In genomic region chr16:23556881-23557778, GRCh38 we compare ENCODE assay signal across 8 cellular contexts. TPM values are rescaled to one million over a fixed set of nuclear protein-coding genes. Genes with fewer than 3 reads are reported as not detected.
DNase-seq lines count a peak whose midpoint lies in the region; ATAC-seq and TF ChIP-seq lines count a peak whose summit lies in the region.

Gene EARS2 (minus strand): TSS chr16:23557350. CDS start chr16:23557343, 7 bp downstream.
Gene UBFD1 (plus strand): TSS chr16:23557727. CDS start chr16:23557743, 16 bp downstream.

- TF ChIP-seq POLR2A in tibial nerve (IDR thresholded peaks at IDR 0.05): peak in 1 of 2 donors; percentile 37

- peaks cover 13% of the 10 kb centered on the region for H3F3A ChIP-seq in SU-DHL-6 (ENCODE audit: insufficient read depth)

- H3K36me3 ChIP-seq in SU-DHL-6 (ENCODE audit: low read length) (no peaks in the 10 kb centered on the region; the same call in 1 of the 2 replicates), parathyroid adenoma (ENCODE audit: control insufficient read depth, insufficient read depth, low read length) (no peaks in the 10 kb centered on the region), tibial nerve (peaks cover 0 to 40% (median 10%) of the 10 kb centered on the region in 3 donors)

- H3K9me3 ChIP-seq in SU-DHL-6 (ENCODE audit: insufficient read depth, low read length) (no peaks in the 10 kb centered on the region), parathyroid adenoma (ENCODE audit: control insufficient read depth, low read length) (no peaks in the 10 kb centered on the region), tibial nerve (no peaks in the 10 kb centered on the region)

- H3K27ac Mint-ChIP-seq in activated naive CD8-positive, alpha-beta T cell treated with anti-CD3 and anti-CD28 coated beads, Interleukin-2, amount 10 ng/mL, durations not matched to agents 7 days and 5 days: peak within 1 kb of the TSS; percentile 87

- peak; percentile 79 to 86 for TF ChIP-seq EP300 in tibial nerve (IDR thresholded peaks at IDR 0.05)

- WGBS in tibial nerve, 2 donors: 3% methylated on average over 37 to 62 of the region's 65 CpGs

- peaks cover 2% of the 10 kb centered on the region for H3K36me3 Mint-ChIP-seq in activated naive CD8-positive, alpha-beta T cell treated with anti-CD3 and anti-CD28 coated beads, Interleukin-2, amount 10 ng/mL, durations not matched to agents 7 days and 5 days

- ATAC-seq in HG02759 (IDR thresholded peaks at IDR 0.05; ENCODE audit: unreplicated experiment) (peak; percentile 91), Right ventricle myocardium superior (ENCODE audit: poor library complexity) (peak; percentile 98)
- peak; percentile 92 for ATAC-seq in activated naive CD8-positive, alpha-beta T cell treated with anti-CD3 and anti-CD28 coated beads, Interleukin-2, amount 10 ng/mL, durations not matched to agents 7 days and 5 days (ENCODE audit: low read depth)

- peak within 1 kb of the TSS; percentile 71 for H3K4me2 ChIP-seq in SU-DHL-6 (ENCODE audit: low read depth, low read length, poor library complexity, severe bottlenecking)
- peak within 1 kb of the TSS; percentile 74 for H3K4me2 ChIP-seq in parathyroid adenoma (ENCODE audit: low read length)

- H3K4me1 ChIP-seq in parathyroid adenoma (peaks cover 5% of the 10 kb centered on the region), tibial nerve (peaks cover 0 to 46% (median 22%) of the 10 kb centered on the region in 4 donors)

- H4K20me1 ChIP-seq in SU-DHL-6 (ENCODE audit: low read depth, low read length): no peaks in the 10 kb centered on the region

- H3K4me1 Mint-ChIP-seq in activated naive CD8-positive, alpha-beta T cell treated with anti-CD3 and anti-CD28 coated beads, Interleukin-2, amount 10 ng/mL, durations not matched to agents 7 days and 5 days: peaks cover 24% of the 10 kb centered on the region

- peak within 1 kb of the TSS; percentile 93 for H3K4me3 Mint-ChIP-seq in activated naive CD8-positive, alpha-beta T cell treated with anti-CD3 and anti-CD28 coated beads, Interleukin-2, amount 10 ng/mL, durations not matched to agents 7 days and 5 days

- peak; percentile 80 for TF ChIP-seq CTCF in GM12873 (IDR thresholded peaks at IDR 0.05; ENCODE audit: insufficient read depth, low read depth, low read length, missing control alignments)
- peak; percentile 88 for TF ChIP-seq CTCF in SU-DHL-6 (IDR thresholded peaks at IDR 0.05; ENCODE audit: insufficient read depth, low read length, poor library complexity, severe bottlenecking)
- TF ChIP-seq CTCF in parathyroid adenoma (IDR thresholded peaks at IDR 0.05): peak; percentile 97
- peak; percentile 89 to 98 (median 95) for TF ChIP-seq CTCF in tibial nerve (IDR thresholded peaks at IDR 0.05)

- H3K27ac ChIP-seq in SU-DHL-6 (ENCODE audit: low read depth, low read length) (peak within 1 kb of the TSS; percentile 69), parathyroid adenoma (peak within 1 kb of the TSS; percentile 77), tibial nerve (peak within 1 kb of the TSS; percentile 83 to 92 (median 92))

- peak within 1 kb of the TSS; percentile 82 for H3K4me3 ChIP-seq in SU-DHL-6 (ENCODE audit: insufficient read depth, low read length, poor library complexity, severe bottlenecking)
- H3K4me3 ChIP-seq in parathyroid adenoma (ENCODE audit: low read depth, low read length): peak within 1 kb of the TSS; percentile 85
- peak within 1 kb of the TSS; percentile 73 to 97 (median 86) for H3K4me3 ChIP-seq in tibial nerve

- no peaks in the 10 kb centered on the region for H3K9me2 ChIP-seq in SU-DHL-6 (replicated peaks; ENCODE audit: insufficient read depth, low read length)

- peaks cover 39% of the 10 kb centered on the region for H3K79me2 ChIP-seq in SU-DHL-6 (ENCODE audit: insufficient read depth, low read length)
- peaks cover 24% of the 10 kb centered on the region for H3K79me2 ChIP-seq in parathyroid adenoma

- no peaks in the 10 kb centered on the region for H3K9me3 Mint-ChIP-seq in activated naive CD8-positive, alpha-beta T cell treated with anti-CD3 and anti-CD28 coated beads, Interleukin-2, amount 10 ng/mL, durations not matched to agents 7 days and 5 days

- H2AFZ ChIP-seq in SU-DHL-6 (ENCODE audit: low read depth, low read length, severe bottlenecking) (peak within 1 kb of the TSS; percentile 85), parathyroid adenoma (peak within 1 kb of the TSS; percentile 96)

- intact Hi-C loops in Right ventricle myocardium superior (cut with DNase I): loop anchor here (5.0 kb wide), 1 partner anchor 40 kb away; the partner anchor contains the start of gene NDUFAB1

- POLR2A ChIA-PET in activated naive CD8-positive, alpha-beta T cell treated with anti-CD3 and anti-CD28 coated beads, Interleukin-2, amount 10 ng/mL, durations not matched to agents 7 days and 5 days (lab: Charles Lee): interaction anchor here (0.6 to 2.3 kb wide), 10 partner anchors 12 to 1359 kb away, joined by 3 to 30 read pairs (median 4); partner anchors contain the start of genes COG7, GGA2 and NDUFAB1

- H3K9ac ChIP-seq in SU-DHL-6 (ENCODE audit: low read length) (peak within 1 kb of the TSS; percentile 86), parathyroid adenoma (peak within 1 kb of the TSS; percentile 42)

- H3K27me3 Mint-ChIP-seq in activated naive CD8-positive, alpha-beta T cell treated with anti-CD3 and anti-CD28 coated beads, Interleukin-2, amount 10 ng/mL, durations not matched to agents 7 days and 5 days: no peaks in the 10 kb centered on the region

- peak; percentile 84 for DNase-seq in NCI-H128 (lab: John Stamatoyannopoulos, UW; ENCODE audit: unreplicated experiment)
- DNase-seq in activated naive CD8-positive, alpha-beta T cell treated with anti-CD3 and anti-CD28 coated beads, Interleukin-2, amount 10 ng/mL, durations not matched to agents 7 days and 5 days: peak; percentile 99
- peak; percentile 99 for DNase-seq in Right ventricle myocardium superior
- peak; percentile 96 to 97 for DNase-seq in tibial nerve (ENCODE audit: low spot score in 2 of 2)

- H3K27me3 ChIP-seq in SU-DHL-6 (ENCODE audit: low read length) (no peaks in the 10 kb centered on the region), parathyroid adenoma (ENCODE audit: control insufficient read depth, insufficient read depth, low read length) (no peaks in the 10 kb centered on the region), tibial nerve (no peaks in the 10 kb centered on the region)

RNA-seq across cellular contexts. Expression of gene EARS2, which starts in this region (rescaled TPM):
- 10 to 100 TPM; 11.0 to 11.2 TPM for total RNA-seq in activated naive CD8-positive, alpha-beta T cell treated with anti-CD3 and anti-CD28 coated beads, Interleukin-2, amount 10 ng/mL, durations not matched to agents 7 days and 5 days
- total RNA-seq in Right ventricle myocardium superior: 20.5 TPM
- total RNA-seq in tibial nerve: 10 to 100 TPM; 42.2 to 70.7 (median 57.1) TPM

RNA-seq across cellular contexts. Expression of gene UBFD1, which starts in this region (rescaled TPM):
- total RNA-seq in activated naive CD8-positive, alpha-beta T cell treated with anti-CD3 and anti-CD28 coated beads, Interleukin-2, amount 10 ng/mL, durations not matched to agents 7 days and 5 days: 10 to 100 TPM; 43.3 to 44.6 TPM
- total RNA-seq in Right ventricle myocardium superior (47.0 TPM), tibial nerve (100 to 1,000 TPM in 1 of 4 donors, 10 to 100 TPM in 3; 70.5 to 110 (median 76.5) TPM)

Comparison
In these comparisons a context has a peak if more than half of its experiments do, and no peak if none do; other contexts are left out.
1. Peak in every context shown above with its lines: DNase-seq, ATAC-seq, H3K4me3 ChIP-seq and H3K27ac ChIP-seq.